14 cellular contexts compared by ENCODE assay signal in genomic region chr19:2260341-2260751, GRCh38. TPM values are rescaled to one million over a fixed set of nuclear protein-coding genes. Genes with fewer than 3 reads are reported as not detected.
DNase-seq lines count a peak whose midpoint lies in the region; TF ChIP-seq lines count a peak whose summit lies in the region.
"Had no signal": no experiment of that assay in that cellular context is flagged by ENCODE, and none has a peak within 500 bp of the region (broad histone marks: within the 10 kb centered on the region; RNA-seq: fewer than 3 reads in every experiment).

No MANE protein-coding gene starts in this region.

- no peak overlapping the region for H2BK5ac ChIP-seq in mesendoderm (ENCODE audit: low read length)

- H3K4ac ChIP-seq in mesendoderm (ENCODE audit: low read depth, low read length) = no peak overlapping the region

- H3K23ac ChIP-seq in mesendoderm (ENCODE audit: low read length) = no peak overlapping the region

- H3K27me3 Mint-ChIP-seq in MCF 10A (ENCODE audit: insufficient read depth, unreplicated experiment) = no peaks in the 10 kb centered on the region
- no peaks in the 10 kb centered on the region for H3K27me3 Mint-ChIP-seq in progenitor cell of endocrine pancreas
- peaks cover 4% of the 10 kb centered on the region for H3K27me3 Mint-ChIP-seq in endothelial cell (ENCODE audit: unreplicated experiment)

- H3K4me1 Mint-ChIP-seq in MCF 10A (ENCODE audit: insufficient read depth, unreplicated experiment) = peaks cover 6% of the 10 kb centered on the region
- H3K4me1 Mint-ChIP-seq in progenitor cell of endocrine pancreas (ENCODE audit: low read depth) = no peaks in the 10 kb centered on the region
- H3K4me1 Mint-ChIP-seq in endothelial cell (ENCODE audit: unreplicated experiment) = no peaks in the 10 kb centered on the region
- H3K4me1 Mint-ChIP-seq: WTC11 had no signal

- no peak overlapping the region for H4K8ac ChIP-seq in mesendoderm (ENCODE audit: low read depth, low read length)

- in situ Hi-C loops in mammary epithelial cell (cut with MboI; ENCODE audit: low sequenced_read_pairs in 2 of 2) = no loop called here

- H3K4me1 ChIP-seq in mammary epithelial cell (ENCODE audit: insufficient read depth, low read length) = no peaks in the 10 kb centered on the region
- no peaks in the 10 kb centered on the region for H3K4me1 ChIP-seq in mesendoderm (ENCODE audit: control insufficient read depth, low read depth, low read length)

- no peak overlapping the region for H2AFZ ChIP-seq in mammary epithelial cell (ENCODE audit: low read depth, low read length)

- intact Hi-C loops in MCF 10A (cut with micrococcal nuclease) (no loop called here), mammary epithelial cell (cut with micrococcal nuclease) (no loop called here)

- no peak overlapping the region for H3K56ac ChIP-seq in mesendoderm (ENCODE audit: low read length)

- no peak overlapping the region for H2BK15ac ChIP-seq in mesendoderm (replicated peaks; ENCODE audit: low read depth)

- TF ChIP-seq CTCF in MCF 10A (IDR thresholded peaks at IDR 0.05; ENCODE audit: unreplicated experiment) (no peak), mammary epithelial cell (conservative IDR thresholded peaks at IDR 0.05 in 1 of 2, IDR thresholded peaks at IDR 0.05 in 1 of 2; ENCODE audit: extremely low read depth in 1 of 2, insufficient read depth in 1 of 2, low read depth in 1 of 2, low read length in 2 of 2) (no peak), RWPE1 (conservative IDR thresholded peaks at IDR 0.05; ENCODE audit: low read depth) (no peak), fibroblast of mammary gland (conservative IDR thresholded peaks at IDR 0.05; ENCODE audit: control insufficient read depth, insufficient read depth, low read depth, low read length) (no peak), progenitor cell of endocrine pancreas (IDR thresholded peaks at IDR 0.05; ENCODE audit: unreplicated experiment) (no peak), endothelial cell (IDR thresholded peaks at IDR 0.05; ENCODE audit: unreplicated experiment) (no peak)

- H3K27me3 ChIP-seq in mammary epithelial cell (ENCODE audit: insufficient read depth, low read length) = no peaks in the 10 kb centered on the region
- no peaks in the 10 kb centered on the region for H3K27me3 ChIP-seq in mesendoderm (ENCODE audit: insufficient read depth, low read length, poor library complexity)

- POLR2A ChIA-PET in MCF 10A (lab: Yijun Ruan, JAX) (interaction anchor here (0.8 to 3.7 kb wide), 5 partner anchors 10 to 225 kb away, joined by 3 to 32 read pairs (median 6); no protein-coding TSS in a partner anchor), RWPE1 (lab: Yijun Ruan, JAX; ENCODE audit: low non-redundant PET) (interaction anchor here (0.6 kb wide), 1 partner anchor 118 kb away, joined by 3 read pairs; no protein-coding TSS in a partner anchor)

- no peaks in the 10 kb centered on the region for H3K79me1 ChIP-seq in mesendoderm (ENCODE audit: low read length)

- H3K9me3 Mint-ChIP-seq in MCF 10A (ENCODE audit: unreplicated experiment) (no peaks in the 10 kb centered on the region), progenitor cell of endocrine pancreas (ENCODE audit: low read depth) (no peaks in the 10 kb centered on the region), endothelial cell (ENCODE audit: unreplicated experiment) (no peaks in the 10 kb centered on the region)
- H3K9me3 Mint-ChIP-seq: activated naive CD4-positive, alpha-beta T cell treated with anti-CD3 and anti-CD28 coated beads, Interleukin-2, amount 50 U/mL, for 72 hours; dendritic cell treated with granulocyte-macrophage colony-stimulating factor and Interleukin-4, amounts not matched to agents 40 ng/mL and 50 ng/mL, for 4 days; WTC11 had no signal

- H3K36me3 Mint-ChIP-seq in MCF 10A (ENCODE audit: insufficient read depth, unreplicated experiment) (peaks cover 6% of the 10 kb centered on the region), progenitor cell of endocrine pancreas (ENCODE audit: insufficient read depth) (no peaks in the 10 kb centered on the region), endothelial cell (ENCODE audit: low read depth, unreplicated experiment) (no peaks in the 10 kb centered on the region)
- H3K36me3 Mint-ChIP-seq: activated naive CD4-positive, alpha-beta T cell treated with anti-CD3 and anti-CD28 coated beads, Interleukin-2, amount 50 U/mL, for 72 hours; WTC11 had no signal

- H3K79me2 ChIP-seq in mammary epithelial cell (ENCODE audit: insufficient read depth, low read length) = no peaks in the 10 kb centered on the region
- H3K79me2 ChIP-seq in mesendoderm (ENCODE audit: control insufficient read depth, insufficient read depth, low read length) = no peaks in the 10 kb centered on the region

- no peaks in the 10 kb centered on the region for H3K9me3 ChIP-seq in mammary epithelial cell (replicated peaks; ENCODE audit: insufficient read depth, low read length)

- no peaks in the 10 kb centered on the region for H4K20me1 ChIP-seq in mammary epithelial cell (ENCODE audit: insufficient read depth, low read length)

- H3K4me3 Mint-ChIP-seq in MCF 10A (ENCODE audit: unreplicated experiment) (no peak overlapping the region), progenitor cell of endocrine pancreas (ENCODE audit: low read depth) (no peak overlapping the region), endothelial cell (ENCODE audit: unreplicated experiment) (no peak overlapping the region)
- H3K4me3 Mint-ChIP-seq: dendritic cell treated with granulocyte-macrophage colony-stimulating factor and Interleukin-4, amounts not matched to agents 40 ng/mL and 50 ng/mL, for 4 days; WTC11 had no signal

- CTCF ChIA-PET in MCF 10A (lab: Yijun Ruan, JAX) (interaction anchor here (0.6 to 1.0 kb wide), 4 partner anchors 15 to 870 kb away, joined by 3 to 7 read pairs (median 4); no protein-coding TSS in a partner anchor), mammary epithelial cell (lab: Charles Lee; ENCODE audit: low non-redundant PET) (interaction anchor here (0.6 kb wide), 1 partner anchor 107 kb away, joined by 11 read pairs; no protein-coding TSS in a partner anchor), RWPE1 (lab: Yijun Ruan, JAX) (interaction anchor here (0.6 to 1.5 kb wide), 2 partner anchors 20 to 265 kb away, joined by 3 read pairs; no protein-coding TSS in a partner anchor)

- H2BK120ac ChIP-seq in mesendoderm (ENCODE audit: low read depth, low read length) = no peak overlapping the region

- no peak overlapping the region for H4K5ac ChIP-seq in mesendoderm (ENCODE audit: low read length)

- H2AK5ac ChIP-seq in mesendoderm (ENCODE audit: low read length) = no peak overlapping the region

- DNase-seq in MCF 10A (ENCODE audit: unreplicated experiment) (peak; percentile 63), mammary epithelial cell (no peak), RWPE1 (ENCODE audit: low spot score) (no peak), fibroblast of mammary gland (ENCODE audit: low read depth) (peak; percentile 54), progenitor cell of endocrine pancreas (ENCODE audit: low spot score, unreplicated experiment) (no peak), endothelial cell (ENCODE audit: low spot score) (no peak), SIG-M5 (lab: John Stamatoyannopoulos, UW) (no peak), mesendoderm (no peak)
- DNase-seq: midbrain, NCI-H1694 treated with DMSO at 0.1 percent for 48 hours had no signal

- peak overlapping the region; percentile 29 for H3K27ac Mint-ChIP-seq in MCF 10A (ENCODE audit: low read depth, unreplicated experiment)
- H3K27ac Mint-ChIP-seq in progenitor cell of endocrine pancreas = no peak overlapping the region
- no peak overlapping the region for H3K27ac Mint-ChIP-seq in endothelial cell (ENCODE audit: unreplicated experiment)
- H3K27ac Mint-ChIP-seq: dendritic cell treated with granulocyte-macrophage colony-stimulating factor and Interleukin-4, amounts not matched to agents 40 ng/mL and 50 ng/mL, for 4 days; WTC11 had no signal

- H3K4me3 ChIP-seq in mammary epithelial cell (replicated peaks in 1 of 3; ENCODE audit: insufficient read depth in 1 of 3, low read depth in 2 of 3, low read length in 3 of 3) = no peak overlapping the region
- no peak overlapping the region for H3K4me3 ChIP-seq in fibroblast of mammary gland (ENCODE audit: control insufficient read depth, low read depth, low read length)
- H3K4me3 ChIP-seq in mesendoderm (ENCODE audit: low read length) = no peak overlapping the region

- 90% methylated on average over 10 of the region's 10 CpGs for WGBS in mammary epithelial cell (ENCODE audit: low coverage, missing lambda C conversion rate)
- WGBS in mesendoderm (ENCODE audit: extremely low coverage, insufficient coverage, low lambda C conversion rate) = no CpG with 5 or more reads among the region's 10 CpGs

- H3K18ac ChIP-seq in mesendoderm (ENCODE audit: low read length) = no peak overlapping the region

- H3K9ac ChIP-seq in mammary epithelial cell (ENCODE audit: insufficient read depth, low read length) (no peak overlapping the region), mesendoderm (ENCODE audit: low read length) (no peak overlapping the region)

- H3K36me3 ChIP-seq in mammary epithelial cell (ENCODE audit: insufficient read depth, low read length) (no peaks in the 10 kb centered on the region), mesendoderm (ENCODE audit: control insufficient read depth, insufficient read depth, low read length) (no peaks in the 10 kb centered on the region)

- no TSS peak for BruUV-seq in MCF 10A (replicated peaks; lab: Mats Ljungman, UMichigan)
- BruUV-seq in mammary epithelial cell (replicated peaks; lab: Mats Ljungman, UMichigan) = no TSS peak

- H3K4me2 ChIP-seq in mammary epithelial cell (ENCODE audit: insufficient read depth, low read depth, low read length) = no peak overlapping the region
- no peak overlapping the region for H3K4me2 ChIP-seq in mesendoderm (ENCODE audit: low read length)

- H3K27ac ChIP-seq in mammary epithelial cell (ENCODE audit: insufficient read depth, low read depth, low read length) = no peak overlapping the region
- H3K27ac ChIP-seq in RWPE1 = peak overlapping the region; percentile 28
- H3K27ac ChIP-seq in mesendoderm (ENCODE audit: low read depth, low read length) = no peak overlapping the region

- dilution Hi-C loops in mammary epithelial cell (cut with HindIII; ENCODE audit: low sequenced_read_pairs) = no loop called here

RNA-seq across cellular contexts. Expression of gene JSRP1, which starts 4.1 kb away (rescaled TPM):
- total RNA-seq in MCF 10A (2022) = 0.37 and 0.49 TPM in 2 replicates
- total RNA-seq in mammary epithelial cell = under 1 TPM in 1 of 2 donors, not detected in 1; 0.38 TPM
- not detected for polyA plus RNA-seq in mammary epithelial cell
- not detected for polyA minus RNA-seq in mammary epithelial cell
- total RNA-seq in progenitor cell of endocrine pancreas = 1.00 and 1.6 TPM in 2 replicates
- not detected for total RNA-seq in endothelial cell (ENCODE audit: unreplicated experiment)
- 0.44 TPM for polyA plus RNA-seq in mesendoderm (2013, experiment 1 of 2)
- polyA plus RNA-seq in mesendoderm (2013, experiment 2 of 2) = 0.57 TPM

RNA-seq across cellular contexts. Expression of gene AMH, which starts 11.2 kb away (rescaled TPM):
- total RNA-seq in MCF 10A (2022) (11.9 and 21.2 TPM in 2 replicates), mammary epithelial cell (1 to 10 TPM; 1.2 to 3.1 TPM), progenitor cell of endocrine pancreas (58.4 and 71.3 TPM in 2 replicates), endothelial cell (ENCODE audit: unreplicated experiment) (5.6 TPM)
- 0.23 TPM for polyA plus RNA-seq in mammary epithelial cell
- polyA minus RNA-seq in mammary epithelial cell = not detected
- 4.2 TPM for polyA plus RNA-seq in mesendoderm (2013, experiment 1 of 2)
- polyA plus RNA-seq in mesendoderm (2013, experiment 2 of 2) = 3.9 TPM

RNA-seq across cellular contexts. Expression of gene PEAK3, which starts 21.6 kb away (rescaled TPM):
- not detected in 2 replicates for total RNA-seq in MCF 10A (2022)
- total RNA-seq in mammary epithelial cell = not detected
- polyA plus RNA-seq in mammary epithelial cell = not detected
- polyA minus RNA-seq in mammary epithelial cell = not detected
- not detected in 2 replicates for total RNA-seq in progenitor cell of endocrine pancreas
- 0.97 TPM for total RNA-seq in endothelial cell (ENCODE audit: unreplicated experiment)
- polyA plus RNA-seq in mesendoderm (2013, experiment 1 of 2) = 0.01 TPM
- 0.01 TPM for polyA plus RNA-seq in mesendoderm (2013, experiment 2 of 2)
- total RNA-seq: activated naive CD4-positive, alpha-beta T cell treated with anti-CD3 and anti-CD28 coated beads, Interleukin-2, amount 50 U/mL, for 72 hours; skeletal muscle tissue; WTC11 had no signal

RNA-seq across cellular contexts. Expression of gene SF3A2, which starts 23.7 kb away (rescaled TPM):
- total RNA-seq in MCF 10A (2022) (101 and 119 TPM in 2 replicates), mammary epithelial cell (10 to 100 TPM; 21.0 to 68.9 TPM), progenitor cell of endocrine pancreas (152 and 156 TPM in 2 replicates), endothelial cell (ENCODE audit: unreplicated experiment) (137 TPM)
- polyA plus RNA-seq in mammary epithelial cell = 30.5 TPM
- polyA minus RNA-seq in mammary epithelial cell = 19.9 TPM
- 109 TPM for polyA plus RNA-seq in mesendoderm (2013, experiment 1 of 2)
- 111 TPM for polyA plus RNA-seq in mesendoderm (2013, experiment 2 of 2)

RNA-seq across cellular contexts. Expression of gene PLEKHJ1, which starts 24.2 kb away (rescaled TPM):
- total RNA-seq in MCF 10A (2022) (44.3 and 54.1 TPM in 2 replicates), mammary epithelial cell (10 to 100 TPM; 33.0 to 61.5 TPM), progenitor cell of endocrine pancreas (116 and 119 TPM in 2 replicates), endothelial cell (ENCODE audit: unreplicated experiment) (126 TPM)
- 68.8 TPM for polyA plus RNA-seq in mammary epithelial cell
- 62.8 TPM for polyA minus RNA-seq in mammary epithelial cell
- polyA plus RNA-seq in mesendoderm (2013, experiment 1 of 2) = 101 TPM
- 99.1 TPM for polyA plus RNA-seq in mesendoderm (2013, experiment 2 of 2)

Comparison
In these comparisons a context has a peak if more than half of its experiments do, and no peak if none do; other contexts are left out.
1. DNase-seq: peak in MCF 10A (single experiment) and fibroblast of mammary gland (single experiment); none in mammary epithelial cell (single experiment), RWPE1 (single experiment), progenitor cell of endocrine pancreas (single experiment), endothelial cell (single experiment), SIG-M5 (single experiment) and mesendoderm (single experiment).